ENCODE assay signal across 29 cellular contexts in genomic region chr11:25983280-25983679, GRCh38.
"Had no signal": no experiment of that assay in that cellular context is flagged by ENCODE, and none has a peak within 500 bp of the region (broad histone marks: within the 10 kb centered on the region; RNA-seq: fewer than 3 reads in every experiment).

No MANE protein-coding gene starts in this region.

- H3K9me3 ChIP-seq: left ventricle myocardium inferior, pancreas, prostate gland, stomach, testis, thyroid gland, transverse colon, upper lobe of left lung, vagina had no signal

- H3K36me3 ChIP-seq: left ventricle myocardium inferior, pancreas, prostate gland, stomach, thyroid gland, transverse colon, upper lobe of left lung, vagina had no signal

- H3K4me3 Mint-ChIP-seq: mesothelial cell of epicardium; naive thymus-derived CD8-positive, alpha-beta T cell; nephron; neural crest cell; stimulated activated naive B cell treated with anti-CD40 and anti-IgM and Interleukin-4, amounts not matched to agents 10 μg/mL and 1 μg/mL and 100 μg/mL, for 72 hours had no signal

- H3K4me1 ChIP-seq: left ventricle myocardium inferior, pancreas, prostate gland, stomach, testis, thyroid gland, transverse colon, upper lobe of left lung, vagina had no signal

- H3K27ac ChIP-seq: left ventricle myocardium inferior, pancreas, prostate gland, skin epidermis, stomach, testis, thyroid gland, transverse colon, upper lobe of left lung, vagina had no signal

- H3K27me3 ChIP-seq: pancreas, stomach, testis, thyroid gland, transverse colon, upper lobe of left lung, vagina had no signal

- DNase-seq: hypothalamus; islet precursor cell; left ventricle myocardium inferior; mesendoderm; naive thymus-derived CD8-positive, alpha-beta T cell; nucleus accumbens; pancreas; posterior cingulate gyrus; retina; right cardiac atrium; stimulated activated CD4-positive, alpha-beta T cell treated with anti-CD3 and anti-CD28 coated beads, Interleukin-12 subunit alpha, Interleukin-12 subunit beta, amount 100 ng/mL, for 4 hours; stimulated activated CD4-positive, alpha-beta T cell treated with anti-CD3 and anti-CD28 coated beads, Interleukin-15, amount 100 ng/mL, for 24 hours; stimulated activated CD4-positive, alpha-beta T cell treated with anti-CD3 and anti-CD28 coated beads, Interleukin-2, amount 100 ng/mL, for 24 hours; stimulated activated CD4-positive, alpha-beta T cell treated with anti-CD3 and anti-CD28 coated beads, Interleukin-4, amount 100 ng/mL, for 1 hour; stimulated activated naive B cell treated with anti-CD40 and anti-IgM and Interleukin-4, amounts not matched to agents 10 μg/mL and 1 μg/mL and 100 μg/mL, for 72 hours; stimulated activated naive CD8-positive, alpha-beta T cell treated with anti-CD3 and anti-CD28 coated beads, Interleukin-15, Interleukin-2, amounts not matched to agents 100 U/mL and 50 U/mL, for 24 hours; stomach; testis; thyroid gland; transverse colon; upper lobe of left lung had no signal

- H3K27me3 Mint-ChIP-seq: naive thymus-derived CD8-positive, alpha-beta T cell; stimulated activated naive B cell treated with anti-CD40 and anti-IgM and Interleukin-4, amounts not matched to agents 10 μg/mL and 1 μg/mL and 100 μg/mL, for 72 hours had no signal

- H3K4me3 ChIP-seq: left ventricle myocardium inferior, lung, pancreas, prostate gland, skin epidermis, stomach, testis, thyroid gland, transverse colon, upper lobe of left lung, vagina had no signal

- ATAC-seq: naive thymus-derived CD8-positive, alpha-beta T cell; pancreas; right cardiac atrium; sciatic nerve; stimulated activated naive B cell treated with anti-CD40 and anti-IgM and Interleukin-4, amounts not matched to agents 10 μg/mL and 1 μg/mL and 100 μg/mL, for 72 hours; stimulated activated naive CD8-positive, alpha-beta T cell treated with anti-CD3 and anti-CD28 coated beads, Interleukin-15, Interleukin-2, amounts not matched to agents 100 U/mL and 50 U/mL, for 24 hours had no signal

- H3K27ac Mint-ChIP-seq: mesothelial cell of epicardium; naive thymus-derived CD8-positive, alpha-beta T cell; nephron; stimulated activated naive B cell treated with anti-CD40 and anti-IgM and Interleukin-4, amounts not matched to agents 10 μg/mL and 1 μg/mL and 100 μg/mL, for 72 hours had no signal

- H3K9me3 Mint-ChIP-seq: mesothelial cell of epicardium; nephron; neural crest cell; stimulated activated naive B cell treated with anti-CD40 and anti-IgM and Interleukin-4, amounts not matched to agents 10 μg/mL and 1 μg/mL and 100 μg/mL, for 72 hours had no signal
